Comparison of ENCODE assay signal across 21 cellular contexts in genomic region chr4:160021870-160022269, GRCh38.
"Had no signal": no experiment of that assay in that cellular context is flagged by ENCODE, and none has a peak within 500 bp of the region (broad histone marks: within the 10 kb centered on the region; RNA-seq: fewer than 3 reads in every experiment).

No MANE protein-coding gene starts in this region.

- H3K27me3 Mint-ChIP-seq: naive thymus-derived CD4-positive, alpha-beta T cell had no signal

- H3K4me1 ChIP-seq: esophagus muscularis mucosa, gastroesophageal sphincter, heart left ventricle had no signal

- H3K4me3 Mint-ChIP-seq: immature natural killer cell; mesothelial cell of epicardium; naive thymus-derived CD4-positive, alpha-beta T cell had no signal

- H3K9me3 ChIP-seq: esophagus muscularis mucosa had no signal

- DNase-seq: dermis blood vessel endothelial cell; dorsolateral prefrontal cortex; effector CD4-positive, alpha-beta T cell; effector memory CD4-positive, alpha-beta T cell; foreskin keratinocyte; heart left ventricle; hypothalamus; immature natural killer cell; islet precursor cell; kidney; kidney glomerular epithelial cell; left colon; left ventricle myocardium superior; mesenchymal stem cell; naive thymus-derived CD4-positive, alpha-beta T cell had no signal

- H3K4me2 ChIP-seq: hepatocyte had no signal

- H3K27ac ChIP-seq: coronary artery, dorsolateral prefrontal cortex, esophagus muscularis mucosa, foreskin keratinocyte, gastroesophageal sphincter, heart left ventricle, hepatocyte had no signal

- H2AFZ ChIP-seq: hepatocyte had no signal

- H3K27ac Mint-ChIP-seq: immature natural killer cell; mesothelial cell of epicardium; naive thymus-derived CD4-positive, alpha-beta T cell had no signal

- H3K36me3 ChIP-seq: esophagus muscularis mucosa, gastroesophageal sphincter, heart left ventricle had no signal

- H3K36me3 Mint-ChIP-seq: immature natural killer cell; mesothelial cell of epicardium; naive thymus-derived CD4-positive, alpha-beta T cell had no signal

- H3K4me3 ChIP-seq: coronary artery, dorsolateral prefrontal cortex, esophagus muscularis mucosa, gastroesophageal sphincter, heart left ventricle, hepatocyte had no signal

- ATAC-seq: foreskin keratinocyte; gastroesophageal sphincter; heart left ventricle; left colon; left lobe of liver; left ventricle myocardium superior; naive thymus-derived CD4-positive, alpha-beta T cell had no signal

- H3K27me3 ChIP-seq: dorsolateral prefrontal cortex, esophagus muscularis mucosa, foreskin keratinocyte, gastroesophageal sphincter, heart left ventricle, hepatocyte had no signal

- H3K4me1 Mint-ChIP-seq: immature natural killer cell; mesothelial cell of epicardium; naive thymus-derived CD4-positive, alpha-beta T cell had no signal

- H3K79me2 ChIP-seq: hepatocyte had no signal
